ENCODE assay signal across 13 cellular contexts in genomic region chr1:25006770-25007169, GRCh38.
DNase-seq lines count a peak whose midpoint lies in the region; ATAC-seq and TF ChIP-seq lines count a peak whose summit lies in the region.
"Had no signal": no experiment of that assay in that cellular context is flagged by ENCODE, and none has a peak within 500 bp of the region (broad histone marks: within the 10 kb centered on the region; RNA-seq: fewer than 3 reads in every experiment).

No MANE protein-coding gene starts in this region.

- H3K4me3 ChIP-seq in fibroblast of pulmonary artery (replicated peaks; ENCODE audit: low read depth, low read length) (no peak overlapping the region), tibial nerve (no peak overlapping the region)
- H3K4me3 ChIP-seq: gastrocnemius medialis had no signal

- H3K4me1 Mint-ChIP-seq in stimulated activated naive CD8-positive, alpha-beta T cell treated with anti-CD3 and anti-CD28 coated beads, Interleukin-15, Interleukin-2, amounts not matched to agents 100 ng/mL and 50 ng/mL, for 24 hours (ENCODE audit: low read depth) = peaks cover 89% of the 10 kb centered on the region
- peaks cover 56 to 61% (median 59%) of the 10 kb centered on the region in 3 donors for H3K4me1 Mint-ChIP-seq in T-cell
- peaks cover 81% of the 10 kb centered on the region for H3K4me1 Mint-ChIP-seq in activated T-helper 1 cell treated with anti-CD3 and anti-CD28 coated beads, Interleukin-12 subunit alpha, Interleukin-12 subunit beta, Interleukin-2, Interleukin-4 antibody, amounts not matched to agents 30 ng/mL and 10 ng/mL and 1 ng/mL, durations not matched to agents 14 hours and 24 hours and 36 hours (ENCODE audit: low read depth)

- TF ChIP-seq POLR2A in tibial nerve (IDR thresholded peaks at IDR 0.05) = no peak

- H3K27ac ChIP-seq in tibial nerve = no peak overlapping the region
- H3K27ac ChIP-seq: gastrocnemius medialis, RWPE1 had no signal

- DNase-seq in stimulated activated naive CD8-positive, alpha-beta T cell treated with anti-CD3 and anti-CD28 coated beads, Interleukin-15, Interleukin-2, amounts not matched to agents 100 U/mL and 50 U/mL, for 24 hours = no peak
- DNase-seq in T-cell (no peak), fibroblast of pulmonary artery (ENCODE audit: low read depth) (peak; percentile 54), tibial nerve (ENCODE audit: low spot score in 2 of 2) (peak; percentile 23 to 45)
- DNase-seq in activated T-helper 1 cell treated with anti-CD3 and anti-CD28 coated beads, Interleukin-12 subunit alpha, Interleukin-12 subunit beta, Interleukin-2, Interleukin-4 antibody, amounts not matched to agents 30 ng/mL and 10 ng/mL and 1 ng/mL, durations not matched to agents 14 hours and 24 hours and 36 hours (ENCODE audit: low spot score) = no peak
- DNase-seq: activated CD8-positive, alpha-beta memory T cell treated with anti-CD3 and anti-CD28 coated beads, Interleukin-2, amount 50 U/mL, for 4 hours; amniotic stem cell; effector memory CD4-positive, alpha-beta T cell; gastrocnemius medialis had no signal

- intact Hi-C loops in activated T-helper 1 cell treated with anti-CD3 and anti-CD28 coated beads, Interleukin-12 subunit alpha, Interleukin-12 subunit beta, Interleukin-2, Interleukin-4 antibody, amounts not matched to agents 30 ng/mL and 10 ng/mL and 1 ng/mL, durations not matched to agents 14 hours and 24 hours and 36 hours (cut with micrococcal nuclease) = no loop called here

- peaks cover 4% of the 10 kb centered on the region for H3K36me3 Mint-ChIP-seq in stimulated activated naive CD8-positive, alpha-beta T cell treated with anti-CD3 and anti-CD28 coated beads, Interleukin-15, Interleukin-2, amounts not matched to agents 100 ng/mL and 50 ng/mL, for 24 hours (ENCODE audit: low read depth)
- no peaks in the 10 kb centered on the region for H3K36me3 Mint-ChIP-seq in T-cell
- peaks cover 3% of the 10 kb centered on the region for H3K36me3 Mint-ChIP-seq in activated T-helper 1 cell treated with anti-CD3 and anti-CD28 coated beads, Interleukin-12 subunit alpha, Interleukin-12 subunit beta, Interleukin-2, Interleukin-4 antibody, amounts not matched to agents 30 ng/mL and 10 ng/mL and 1 ng/mL, durations not matched to agents 14 hours and 24 hours and 36 hours (ENCODE audit: low read depth)

- no peak for TF ChIP-seq EP300 in tibial nerve (IDR thresholded peaks at IDR 0.05)

- no peaks in the 10 kb centered on the region for H3K36me3 ChIP-seq in tibial nerve
- H3K36me3 ChIP-seq: gastrocnemius medialis had no signal

- ATAC-seq in stimulated activated naive CD8-positive, alpha-beta T cell treated with anti-CD3 and anti-CD28 coated beads, Interleukin-15, Interleukin-2, amounts not matched to agents 100 U/mL and 50 U/mL, for 24 hours = no peak
- ATAC-seq in T-cell (replicated peaks in 1 of 4) (no peak), GM18520 (IDR thresholded peaks at IDR 0.05; ENCODE audit: unreplicated experiment) (no peak), HG03469 (IDR thresholded peaks at IDR 0.05; ENCODE audit: unreplicated experiment) (no peak)
- ATAC-seq: gastrocnemius medialis had no signal

- H3K9me3 ChIP-seq in tibial nerve = no peaks in the 10 kb centered on the region
- H3K9me3 ChIP-seq: gastrocnemius medialis had no signal

- TF ChIP-seq CTCF in fibroblast of pulmonary artery (IDR thresholded peaks at IDR 0.05; ENCODE audit: low read length, missing control alignments) = no peak
- TF ChIP-seq CTCF in tibial nerve (IDR thresholded peaks at IDR 0.05) = no peak

- peaks cover 0 to 13% (median 0%) of the 10 kb centered on the region in 4 donors for H3K4me1 ChIP-seq in tibial nerve
- H3K4me1 ChIP-seq: gastrocnemius medialis had no signal

- peak overlapping the region; percentile 66 for H3K27ac Mint-ChIP-seq in stimulated activated naive CD8-positive, alpha-beta T cell treated with anti-CD3 and anti-CD28 coated beads, Interleukin-15, Interleukin-2, amounts not matched to agents 100 ng/mL and 50 ng/mL, for 24 hours
- peak overlapping the region; percentile 17 to 30 for H3K27ac Mint-ChIP-seq in T-cell
- H3K27ac Mint-ChIP-seq in activated T-helper 1 cell treated with anti-CD3 and anti-CD28 coated beads, Interleukin-12 subunit alpha, Interleukin-12 subunit beta, Interleukin-2, Interleukin-4 antibody, amounts not matched to agents 30 ng/mL and 10 ng/mL and 1 ng/mL, durations not matched to agents 14 hours and 24 hours and 36 hours = no peak overlapping the region

- H3K27me3 Mint-ChIP-seq in stimulated activated naive CD8-positive, alpha-beta T cell treated with anti-CD3 and anti-CD28 coated beads, Interleukin-15, Interleukin-2, amounts not matched to agents 100 ng/mL and 50 ng/mL, for 24 hours = no peaks in the 10 kb centered on the region
- no peaks in the 10 kb centered on the region for H3K27me3 Mint-ChIP-seq in T-cell
- no peaks in the 10 kb centered on the region for H3K27me3 Mint-ChIP-seq in activated T-helper 1 cell treated with anti-CD3 and anti-CD28 coated beads, Interleukin-12 subunit alpha, Interleukin-12 subunit beta, Interleukin-2, Interleukin-4 antibody, amounts not matched to agents 30 ng/mL and 10 ng/mL and 1 ng/mL, durations not matched to agents 14 hours and 24 hours and 36 hours (ENCODE audit: insufficient read depth)

- WGBS in tibial nerve, 2 donors = 13 to 21% methylated on average over 12 of the region's 12 CpGs

- POLR2A ChIA-PET in T-cell (lab: Charles Lee) = no interaction called here

- H3K27me3 ChIP-seq in tibial nerve = peaks cover 0 to 45% of the 10 kb centered on the region in 2 donors

- CTCF ChIA-PET in T-cell (lab: Charles Lee) = no interaction called here

- H3K4me3 Mint-ChIP-seq in stimulated activated naive CD8-positive, alpha-beta T cell treated with anti-CD3 and anti-CD28 coated beads, Interleukin-15, Interleukin-2, amounts not matched to agents 100 ng/mL and 50 ng/mL, for 24 hours = no peak overlapping the region
- peak overlapping the region in 1 of 3 donors; percentile 14 for H3K4me3 Mint-ChIP-seq in T-cell
- H3K4me3 Mint-ChIP-seq in activated T-helper 1 cell treated with anti-CD3 and anti-CD28 coated beads, Interleukin-12 subunit alpha, Interleukin-12 subunit beta, Interleukin-2, Interleukin-4 antibody, amounts not matched to agents 30 ng/mL and 10 ng/mL and 1 ng/mL, durations not matched to agents 14 hours and 24 hours and 36 hours = no peak overlapping the region

- no peaks in the 10 kb centered on the region for H3K9me3 Mint-ChIP-seq in stimulated activated naive CD8-positive, alpha-beta T cell treated with anti-CD3 and anti-CD28 coated beads, Interleukin-15, Interleukin-2, amounts not matched to agents 100 ng/mL and 50 ng/mL, for 24 hours
- no peaks in the 10 kb centered on the region for H3K9me3 Mint-ChIP-seq in T-cell
- H3K9me3 Mint-ChIP-seq in activated T-helper 1 cell treated with anti-CD3 and anti-CD28 coated beads, Interleukin-12 subunit alpha, Interleukin-12 subunit beta, Interleukin-2, Interleukin-4 antibody, amounts not matched to agents 30 ng/mL and 10 ng/mL and 1 ng/mL, durations not matched to agents 14 hours and 24 hours and 36 hours = peaks cover 14% of the 10 kb centered on the region

Comparison
In these comparisons a context has a peak if more than half of its experiments do, and no peak if none do; other contexts are left out.
1. DNase-seq: peak in fibroblast of pulmonary artery (single experiment) and tibial nerve (2 of 2); none in stimulated activated naive CD8-positive, alpha-beta T cell treated with anti-CD3 and anti-CD28 coated beads, Interleukin-15, Interleukin-2, amounts not matched to agents 100 U/mL and 50 U/mL, for 24 hours (single experiment), T-cell (0 of 34) and activated T-helper 1 cell treated with anti-CD3 and anti-CD28 coated beads, Interleukin-12 subunit alpha, Interleukin-12 subunit beta, Interleukin-2, Interleukin-4 antibody, amounts not matched to agents 30 ng/mL and 10 ng/mL and 1 ng/mL, durations not matched to agents 14 hours and 24 hours and 36 hours (single experiment).